Comparison of ENCODE assay signal across 1 cellular context in the genomic region with DNA sequence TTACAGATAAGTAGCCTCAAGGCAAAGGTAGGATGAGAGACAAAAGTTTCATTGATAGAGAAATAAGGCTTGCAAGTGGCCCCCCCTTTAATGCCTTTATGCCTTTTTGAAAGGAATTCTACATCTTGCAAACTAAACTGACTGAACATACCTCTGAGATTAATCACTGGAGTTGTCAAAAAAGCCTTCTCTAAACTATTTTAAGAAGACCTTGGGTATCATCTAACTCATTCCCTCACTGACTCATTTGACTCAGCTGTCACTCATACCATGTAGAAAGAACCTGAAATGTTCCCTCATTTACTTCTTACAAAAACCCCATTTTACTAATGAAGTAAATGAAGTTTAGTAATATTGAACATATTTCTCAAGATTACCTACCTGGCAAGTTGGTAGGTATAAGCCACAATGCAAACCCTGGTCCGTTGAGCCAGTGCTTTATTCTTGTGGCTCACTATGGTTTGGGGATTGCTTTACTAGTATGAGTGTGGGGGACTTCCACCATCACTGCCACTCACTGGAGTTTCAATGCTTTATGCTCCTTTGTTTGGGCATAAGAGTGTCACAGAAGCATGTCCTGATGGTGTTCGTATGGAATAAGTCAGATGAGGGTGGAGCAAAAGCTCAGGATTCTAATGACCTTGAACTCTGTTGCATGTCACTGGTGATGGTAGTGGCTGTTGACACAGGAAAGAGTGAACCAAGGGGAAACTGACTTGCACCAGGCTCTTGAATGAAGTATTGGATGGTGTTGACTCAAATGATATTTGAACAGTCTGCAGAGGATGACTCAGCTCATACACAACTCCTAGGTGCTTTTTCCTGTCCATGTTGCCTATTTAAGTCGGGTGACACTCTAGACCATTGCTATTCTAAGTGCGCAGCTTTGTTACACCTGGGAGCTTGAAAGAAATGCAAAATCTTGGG.
TF ChIP-seq lines count a peak whose summit lies in the region.

No MANE protein-coding gene starts in this region.

TF ChIP-seq in GM12878, 131 proteins besides CTCF, POLR2A, EP300 and RAD21 (continued from another document and continues in another):
- TF ChIP-seq, protein P1, sequence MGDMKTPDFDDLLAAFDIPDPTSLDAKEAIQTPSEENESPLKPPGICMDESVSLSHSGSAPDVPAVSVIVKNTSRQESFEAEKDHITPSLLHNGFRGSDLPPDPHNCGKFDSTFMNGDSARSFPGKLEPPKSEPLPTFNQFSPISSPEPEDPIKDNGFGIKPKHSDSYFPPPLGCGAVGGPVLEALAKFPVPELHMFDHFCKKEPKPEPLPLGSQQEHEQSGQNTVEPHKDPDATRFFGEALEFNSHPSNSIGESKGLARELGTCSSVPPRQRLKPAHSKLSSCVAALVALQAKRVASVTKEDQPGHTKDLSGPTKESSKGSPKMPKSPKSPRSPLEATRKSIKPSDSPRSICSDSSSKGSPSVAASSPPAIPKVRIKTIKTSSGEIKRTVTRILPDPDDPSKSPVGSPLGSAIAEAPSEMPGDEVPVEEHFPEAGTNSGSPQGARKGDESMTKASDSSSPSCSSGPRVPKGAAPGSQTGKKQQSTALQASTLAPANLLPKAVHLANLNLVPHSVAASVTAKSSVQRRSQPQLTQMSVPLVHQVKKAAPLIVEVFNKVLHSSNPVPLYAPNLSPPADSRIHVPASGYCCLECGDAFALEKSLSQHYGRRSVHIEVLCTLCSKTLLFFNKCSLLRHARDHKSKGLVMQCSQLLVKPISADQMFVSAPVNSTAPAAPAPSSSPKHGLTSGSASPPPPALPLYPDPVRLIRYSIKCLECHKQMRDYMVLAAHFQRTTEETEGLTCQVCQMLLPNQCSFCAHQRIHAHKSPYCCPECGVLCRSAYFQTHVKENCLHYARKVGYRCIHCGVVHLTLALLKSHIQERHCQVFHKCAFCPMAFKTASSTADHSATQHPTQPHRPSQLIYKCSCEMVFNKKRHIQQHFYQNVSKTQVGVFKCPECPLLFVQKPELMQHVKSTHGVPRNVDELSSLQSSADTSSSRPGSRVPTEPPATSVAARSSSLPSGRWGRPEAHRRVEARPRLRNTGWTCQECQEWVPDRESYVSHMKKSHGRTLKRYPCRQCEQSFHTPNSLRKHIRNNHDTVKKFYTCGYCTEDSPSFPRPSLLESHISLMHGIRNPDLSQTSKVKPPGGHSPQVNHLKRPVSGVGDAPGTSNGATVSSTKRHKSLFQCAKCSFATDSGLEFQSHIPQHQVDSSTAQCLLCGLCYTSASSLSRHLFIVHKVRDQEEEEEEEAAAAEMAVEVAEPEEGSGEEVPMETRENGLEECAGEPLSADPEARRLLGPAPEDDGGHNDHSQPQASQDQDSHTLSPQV (IDR thresholded peaks at IDR 0.05), result 0 out of 2 replicates have a peak, but pooled peaks have one; percentile 4
- TF ChIP-seq CBX5 (IDR thresholded peaks at IDR 0.05; ENCODE audit: low read depth) (no peak), EZH2 (IDR thresholded peaks at IDR 0.05; ENCODE audit: borderline replicate concordance, control insufficient read depth, low read depth, low read length) (no peak), SPI1 (IDR thresholded peaks at IDR 0.05; ENCODE audit: borderline replicate concordance, insufficient read depth, low read depth, low read length) (no peak), NR2C1 (IDR thresholded peaks at IDR 0.05) (no peak), PAX8 (IDR thresholded peaks at IDR 0.05) (no peak), SMC3 (IDR thresholded peaks at IDR 0.05; ENCODE audit: borderline replicate concordance, low read length) (no peak), RCOR1 (conservative IDR thresholded peaks at IDR 0.05; ENCODE audit: low read depth, low read length) (no peak), RAD51 (IDR thresholded peaks at IDR 0.05) (no peak), KLF5 (IDR thresholded peaks at IDR 0.05; ENCODE audit: partially characterized antibody) (no peak), EED (IDR thresholded peaks at IDR 0.05; ENCODE audit: low read depth) (peak; percentile 95), LARP7 (IDR thresholded peaks at IDR 0.05) (no peak), SREBF2 (IDR thresholded peaks at IDR 0.05; ENCODE audit: low read length) (no peak), ATF7 (IDR thresholded peaks at IDR 0.05; ENCODE audit: low read depth) (peak; percentile 44; the same call in 1 of the 2 replicates), CREM (IDR thresholded peaks at IDR 0.05; ENCODE audit: low read depth) (peak; percentile 77; the same call in 1 of the 2 replicates), SREBF1 (IDR thresholded peaks at IDR 0.05; ENCODE audit: low read length) (peak; percentile 67; the same call in 1 of the 2 replicates), DPF2 (IDR thresholded peaks at IDR 0.05) (peak; percentile 87), ZZZ3 (IDR thresholded peaks at IDR 0.05; ENCODE audit: control insufficient read depth, insufficient read length, low read depth) (no peak), ASH2L (IDR thresholded peaks at IDR 0.05; ENCODE audit: borderline replicate concordance, low read depth) (no peak), CEBPB (IDR thresholded peaks at IDR 0.05; ENCODE audit: borderline replicate concordance in 1 of 2, low read depth in 2 of 2, low read length in 2 of 2) (peak in 1 of 2 experiments; percentile 66; a peak in 1 of 4 replicates), BMI1 (IDR thresholded peaks at IDR 0.05; ENCODE audit: borderline replicate concordance) (no peak), RFX5 (IDR thresholded peaks at IDR 0.05; ENCODE audit: low read depth, low read length) (no peak), SMAD5 (IDR thresholded peaks at IDR 0.05; ENCODE audit: low read depth) (no peak), HDGF (IDR thresholded peaks at IDR 0.05) (no peak), NFIC (IDR thresholded peaks at IDR 0.05; ENCODE audit: low read depth, low read length) (peak; percentile 99), IKZF1 (conservative IDR thresholded peaks at IDR 0.05) (peak; percentile 84)
- TF ChIP-seq, protein P2, sequence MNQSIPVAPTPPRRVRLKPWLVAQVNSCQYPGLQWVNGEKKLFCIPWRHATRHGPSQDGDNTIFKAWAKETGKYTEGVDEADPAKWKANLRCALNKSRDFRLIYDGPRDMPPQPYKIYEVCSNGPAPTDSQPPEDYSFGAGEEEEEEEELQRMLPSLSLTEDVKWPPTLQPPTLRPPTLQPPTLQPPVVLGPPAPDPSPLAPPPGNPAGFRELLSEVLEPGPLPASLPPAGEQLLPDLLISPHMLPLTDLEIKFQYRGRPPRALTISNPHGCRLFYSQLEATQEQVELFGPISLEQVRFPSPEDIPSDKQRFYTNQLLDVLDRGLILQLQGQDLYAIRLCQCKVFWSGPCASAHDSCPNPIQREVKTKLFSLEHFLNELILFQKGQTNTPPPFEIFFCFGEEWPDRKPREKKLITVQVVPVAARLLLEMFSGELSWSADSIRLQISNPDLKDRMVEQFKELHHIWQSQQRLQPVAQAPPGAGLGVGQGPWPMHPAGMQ (IDR thresholded peaks at IDR 0.05; ENCODE audit: borderline replicate concordance), result no peak
- TF ChIP-seq, protein P3, sequence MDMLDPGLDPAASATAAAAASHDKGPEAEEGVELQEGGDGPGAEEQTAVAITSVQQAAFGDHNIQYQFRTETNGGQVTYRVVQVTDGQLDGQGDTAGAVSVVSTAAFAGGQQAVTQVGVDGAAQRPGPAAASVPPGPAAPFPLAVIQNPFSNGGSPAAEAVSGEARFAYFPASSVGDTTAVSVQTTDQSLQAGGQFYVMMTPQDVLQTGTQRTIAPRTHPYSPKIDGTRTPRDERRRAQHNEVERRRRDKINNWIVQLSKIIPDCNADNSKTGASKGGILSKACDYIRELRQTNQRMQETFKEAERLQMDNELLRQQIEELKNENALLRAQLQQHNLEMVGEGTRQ (IDR thresholded peaks at IDR 0.05; ENCODE audit: borderline replicate concordance, low read depth, low read length), result no peak
- TF ChIP-seq, protein P4, sequence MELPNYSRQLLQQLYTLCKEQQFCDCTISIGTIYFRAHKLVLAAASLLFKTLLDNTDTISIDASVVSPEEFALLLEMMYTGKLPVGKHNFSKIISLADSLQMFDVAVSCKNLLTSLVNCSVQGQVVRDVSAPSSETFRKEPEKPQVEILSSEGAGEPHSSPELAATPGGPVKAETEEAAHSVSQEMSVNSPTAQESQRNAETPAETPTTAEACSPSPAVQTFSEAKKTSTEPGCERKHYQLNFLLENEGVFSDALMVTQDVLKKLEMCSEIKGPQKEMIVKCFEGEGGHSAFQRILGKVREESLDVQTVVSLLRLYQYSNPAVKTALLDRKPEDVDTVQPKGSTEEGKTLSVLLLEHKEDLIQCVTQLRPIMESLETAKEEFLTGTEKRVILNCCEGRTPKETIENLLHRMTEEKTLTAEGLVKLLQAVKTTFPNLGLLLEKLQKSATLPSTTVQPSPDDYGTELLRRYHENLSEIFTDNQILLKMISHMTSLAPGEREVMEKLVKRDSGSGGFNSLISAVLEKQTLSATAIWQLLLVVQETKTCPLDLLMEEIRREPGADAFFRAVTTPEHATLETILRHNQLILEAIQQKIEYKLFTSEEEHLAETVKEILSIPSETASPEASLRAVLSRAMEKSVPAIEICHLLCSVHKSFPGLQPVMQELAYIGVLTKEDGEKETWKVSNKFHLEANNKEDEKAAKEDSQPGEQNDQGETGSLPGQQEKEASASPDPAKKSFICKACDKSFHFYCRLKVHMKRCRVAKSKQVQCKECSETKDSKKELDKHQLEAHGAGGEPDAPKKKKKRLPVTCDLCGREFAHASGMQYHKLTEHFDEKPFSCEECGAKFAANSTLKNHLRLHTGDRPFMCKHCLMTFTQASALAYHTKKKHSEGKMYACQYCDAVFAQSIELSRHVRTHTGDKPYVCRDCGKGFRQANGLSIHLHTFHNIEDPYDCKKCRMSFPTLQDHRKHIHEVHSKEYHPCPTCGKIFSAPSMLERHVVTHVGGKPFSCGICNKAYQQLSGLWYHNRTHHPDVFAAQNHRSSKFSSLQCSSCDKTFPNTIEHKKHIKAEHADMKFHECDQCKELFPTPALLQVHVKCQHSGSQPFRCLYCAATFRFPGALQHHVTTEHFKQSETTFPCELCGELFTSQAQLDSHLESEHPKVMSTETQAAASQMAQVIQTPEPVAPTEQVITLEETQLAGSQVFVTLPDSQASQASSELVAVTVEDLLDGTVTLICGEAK (IDR thresholded peaks at IDR 0.05; ENCODE audit: borderline replicate concordance), result no peak
- TF ChIP-seq, protein P5, sequence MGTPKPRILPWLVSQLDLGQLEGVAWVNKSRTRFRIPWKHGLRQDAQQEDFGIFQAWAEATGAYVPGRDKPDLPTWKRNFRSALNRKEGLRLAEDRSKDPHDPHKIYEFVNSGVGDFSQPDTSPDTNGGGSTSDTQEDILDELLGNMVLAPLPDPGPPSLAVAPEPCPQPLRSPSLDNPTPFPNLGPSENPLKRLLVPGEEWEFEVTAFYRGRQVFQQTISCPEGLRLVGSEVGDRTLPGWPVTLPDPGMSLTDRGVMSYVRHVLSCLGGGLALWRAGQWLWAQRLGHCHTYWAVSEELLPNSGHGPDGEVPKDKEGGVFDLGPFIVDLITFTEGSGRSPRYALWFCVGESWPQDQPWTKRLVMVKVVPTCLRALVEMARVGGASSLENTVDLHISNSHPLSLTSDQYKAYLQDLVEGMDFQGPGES (IDR thresholded peaks at IDR 0.05), result no peak
- TF ChIP-seq, protein P6, sequence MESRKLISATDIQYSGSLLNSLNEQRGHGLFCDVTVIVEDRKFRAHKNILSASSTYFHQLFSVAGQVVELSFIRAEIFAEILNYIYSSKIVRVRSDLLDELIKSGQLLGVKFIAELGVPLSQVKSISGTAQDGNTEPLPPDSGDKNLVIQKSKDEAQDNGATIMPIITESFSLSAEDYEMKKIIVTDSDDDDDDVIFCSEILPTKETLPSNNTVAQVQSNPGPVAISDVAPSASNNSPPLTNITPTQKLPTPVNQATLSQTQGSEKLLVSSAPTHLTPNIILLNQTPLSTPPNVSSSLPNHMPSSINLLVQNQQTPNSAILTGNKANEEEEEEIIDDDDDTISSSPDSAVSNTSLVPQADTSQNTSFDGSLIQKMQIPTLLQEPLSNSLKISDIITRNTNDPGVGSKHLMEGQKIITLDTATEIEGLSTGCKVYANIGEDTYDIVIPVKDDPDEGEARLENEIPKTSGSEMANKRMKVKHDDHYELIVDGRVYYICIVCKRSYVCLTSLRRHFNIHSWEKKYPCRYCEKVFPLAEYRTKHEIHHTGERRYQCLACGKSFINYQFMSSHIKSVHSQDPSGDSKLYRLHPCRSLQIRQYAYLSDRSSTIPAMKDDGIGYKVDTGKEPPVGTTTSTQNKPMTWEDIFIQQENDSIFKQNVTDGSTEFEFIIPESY (IDR thresholded peaks at IDR 0.05), result no peak
- TF ChIP-seq, protein P7, sequence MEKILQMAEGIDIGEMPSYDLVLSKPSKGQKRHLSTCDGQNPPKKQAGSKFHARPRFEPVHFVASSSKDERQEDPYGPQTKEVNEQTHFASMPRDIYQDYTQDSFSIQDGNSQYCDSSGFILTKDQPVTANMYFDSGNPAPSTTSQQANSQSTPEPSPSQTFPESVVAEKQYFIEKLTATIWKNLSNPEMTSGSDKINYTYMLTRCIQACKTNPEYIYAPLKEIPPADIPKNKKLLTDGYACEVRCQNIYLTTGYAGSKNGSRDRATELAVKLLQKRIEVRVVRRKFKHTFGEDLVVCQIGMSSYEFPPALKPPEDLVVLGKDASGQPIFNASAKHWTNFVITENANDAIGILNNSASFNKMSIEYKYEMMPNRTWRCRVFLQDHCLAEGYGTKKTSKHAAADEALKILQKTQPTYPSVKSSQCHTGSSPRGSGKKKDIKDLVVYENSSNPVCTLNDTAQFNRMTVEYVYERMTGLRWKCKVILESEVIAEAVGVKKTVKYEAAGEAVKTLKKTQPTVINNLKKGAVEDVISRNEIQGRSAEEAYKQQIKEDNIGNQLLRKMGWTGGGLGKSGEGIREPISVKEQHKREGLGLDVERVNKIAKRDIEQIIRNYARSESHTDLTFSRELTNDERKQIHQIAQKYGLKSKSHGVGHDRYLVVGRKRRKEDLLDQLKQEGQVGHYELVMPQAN (conservative IDR thresholded peaks at IDR 0.05), result no peak
